Comparison of ENCODE assay signal across 1 cellular context in genomic region chr22:50396751-50397370, GRCh38.
TF ChIP-seq lines count a peak whose summit lies in the region.

No MANE protein-coding gene starts in this region.

TF ChIP-seq in K562, 482 proteins besides CTCF, POLR2A, EP300 and RAD21:
- TF ChIP-seq ZNF316 (IDR thresholded peaks at IDR 0.05), result 0 out of 2 replicates have a peak, but pooled peaks have one; percentile 9
- TF ChIP-seq ARNT (IDR thresholded peaks at IDR 0.05), result no peak
